ENCODE assay signal across 8 cellular contexts in the genomic region with DNA sequence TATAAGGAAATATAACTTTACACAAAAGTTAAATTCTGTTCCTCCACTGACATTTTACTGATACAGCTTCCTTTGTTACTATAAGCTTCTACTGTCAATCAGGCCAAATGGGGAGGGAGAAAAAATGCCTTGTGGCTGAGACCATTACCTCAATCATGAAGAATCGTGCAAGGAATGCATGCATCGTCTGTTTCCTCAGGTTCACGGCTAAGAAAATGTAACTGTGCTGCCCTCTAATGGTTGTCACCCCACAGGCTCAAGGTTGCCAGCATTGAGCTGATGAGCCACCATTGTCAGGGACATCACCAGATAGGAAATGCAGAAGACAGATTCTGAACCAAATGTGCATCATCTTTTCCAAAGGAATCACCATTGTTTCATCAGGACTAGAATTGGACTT.
DNase-seq lines count a peak whose midpoint lies in the region; ATAC-seq, FAIRE-seq and TF ChIP-seq lines count a peak whose summit lies in the region.

No MANE protein-coding gene starts in this region.

- H3K4me2 ChIP-seq in A549 (no peak overlapping the region), H1 (ENCODE audit: insufficient read depth in 1 of 2, low read depth in 2 of 2, low read length in 2 of 2) (no peak overlapping the region)

- no peak overlapping the region for H2BK20ac ChIP-seq in H1 (ENCODE audit: low read length)

- no peak overlapping the region for H2AK5ac ChIP-seq in H1 (ENCODE audit: low read depth, low read length)

- TF ChIP-seq EP300 in A549 (IDR thresholded peaks at IDR 0.05) (no peak), H1 (IDR thresholded peaks at IDR 0.05; ENCODE audit: borderline replicate concordance in 1 of 2, low read depth in 2 of 2, low read length in 2 of 2) (no peak)

- no peak overlapping the region for H3K4me3 ChIP-seq in A549
- H3K4me3 ChIP-seq in H1 (ENCODE audit: extremely low read depth in 1 of 4, insufficient read depth in 2 of 4, low read depth in 3 of 4, low read length in 4 of 4): no peak overlapping the region
- H3K4me3 ChIP-seq in CD8-positive, alpha-beta memory T cell (ENCODE audit: low read length): no peak overlapping the region

- no peaks in the 10 kb centered on the region for H3K27me3 Mint-ChIP-seq in neural crest cell (ENCODE audit: low read depth)
- no peaks in the 10 kb centered on the region for H3K27me3 Mint-ChIP-seq in activated T-helper 17 cell treated with anti-CD3 and anti-CD28 coated beads, Interleukin-2, amount 50 U/mL, for 72 hours
- no peaks in the 10 kb centered on the region for H3K27me3 Mint-ChIP-seq in CD8-positive, alpha-beta memory T cell

- no peaks in the 10 kb centered on the region for H3K4me1 ChIP-seq in A549
- no peaks in the 10 kb centered on the region; a peak in 2 of 7 replicates for H3K4me1 ChIP-seq in H1 (replicated peaks in 1 of 4; ENCODE audit: control insufficient read depth in 3 of 4, insufficient read depth in 4 of 4, low read length in 3 of 4)
- no peaks in the 10 kb centered on the region for H3K4me1 ChIP-seq in CD8-positive, alpha-beta memory T cell (ENCODE audit: insufficient read depth, low read length)

- H3K4ac ChIP-seq in H1 (replicated peaks; ENCODE audit: insufficient read length, low read depth, low read length): no peak overlapping the region

- H2BK12ac ChIP-seq in H1 (ENCODE audit: low read depth, low read length): no peak overlapping the region

- H4K5ac ChIP-seq in H1 (ENCODE audit: insufficient read length, low read depth, low read length): no peak overlapping the region

- H3K4me3 Mint-ChIP-seq in neural crest cell: no peak overlapping the region
- no peak overlapping the region for H3K4me3 Mint-ChIP-seq in activated T-helper 17 cell treated with anti-CD3 and anti-CD28 coated beads, Interleukin-2, amount 50 U/mL, for 72 hours
- no peak overlapping the region for H3K4me3 Mint-ChIP-seq in CD8-positive, alpha-beta memory T cell

- peak in 1 of 2 experiments; percentile 26 for DNase-seq in A549 (ENCODE audit: low read depth in 1 of 2, low spot score in 1 of 2)
- peak; percentile 89 for DNase-seq in NCI-H82 (lab: John Stamatoyannopoulos, UW)
- peak; percentile 64 to 67 for DNase-seq in H1 (ENCODE audit: low read depth in 1 of 2, low spot score in 2 of 2)
- DNase-seq in neural crest cell (ENCODE audit: low read depth, low spot score): peak; percentile 53
- no peak for DNase-seq in activated effector memory CD4-positive, alpha-beta T cell treated with Interleukin-2 at 50 U/mL for 16 hours
- no peak for DNase-seq in CD8-positive, alpha-beta memory T cell

- no peaks in the 10 kb centered on the region for H3K9me3 ChIP-seq in A549
- no peaks in the 10 kb centered on the region for H3K9me3 ChIP-seq in H1 (ENCODE audit: insufficient read depth in 2 of 2, low read depth in 1 of 2, low read length in 1 of 2)
- no peaks in the 10 kb centered on the region for H3K9me3 ChIP-seq in CD8-positive, alpha-beta memory T cell (ENCODE audit: low read length)

- POLR2A ChIA-PET in A549 (lab: Yijun Ruan, JAX): no interaction called here
- POLR2A ChIA-PET in H1 (lab: Charles Lee; ENCODE audit: partially characterized antibody): interaction anchor here (1.2 kb wide), 1 partner anchor 145 kb away, joined by 4 read pairs; no protein-coding TSS in a partner anchor
- POLR2A ChIA-PET in CD8-positive, alpha-beta memory T cell (lab: Charles Lee): no interaction called here

- no peak overlapping the region for H2AFZ ChIP-seq in H1 (ENCODE audit: low read length)

- no peak overlapping the region for H3K56ac ChIP-seq in H1 (replicated peaks; ENCODE audit: insufficient read length, low read depth, low read length)

- H3K79me1 ChIP-seq in H1 (ENCODE audit: low read depth, low read length): no peaks in the 10 kb centered on the region

- H3K18ac ChIP-seq in H1 (ENCODE audit: extremely low read depth, low read length): no peak overlapping the region

- H3K4me1 Mint-ChIP-seq in neural crest cell: peaks cover 25% of the 10 kb centered on the region
- H3K4me1 Mint-ChIP-seq in activated T-helper 17 cell treated with anti-CD3 and anti-CD28 coated beads, Interleukin-2, amount 50 U/mL, for 72 hours: no peaks in the 10 kb centered on the region
- no peaks in the 10 kb centered on the region for H3K4me1 Mint-ChIP-seq in CD8-positive, alpha-beta memory T cell

- peak in 1 of 2 experiments; percentile 32; a peak in 3 of 5 replicates for TF ChIP-seq RAD21 in A549 (conservative IDR thresholded peaks at IDR 0.05 in 1 of 2, IDR thresholded peaks at IDR 0.05 in 1 of 2)
- peak; percentile 96 to 97 for TF ChIP-seq RAD21 in H1 (IDR thresholded peaks at IDR 0.05 in 1 of 2, conservative IDR thresholded peaks at IDR 0.05 in 1 of 2; ENCODE audit: low read depth in 2 of 2, low read length in 2 of 2)

- peak; percentile 16; the same call in 2 of the 3 replicates for TF ChIP-seq CTCF in A549 (IDR thresholded peaks at IDR 0.05)
- peak; percentile 66 to 98 (median 89) for TF ChIP-seq CTCF in H1 (IDR thresholded peaks at IDR 0.05; ENCODE audit: control extremely low read depth in 1 of 3, insufficient read depth in 1 of 3, low read depth in 1 of 3, low read length in 3 of 3)
- peak; percentile 77 for TF ChIP-seq CTCF in neural crest cell (conservative IDR thresholded peaks at IDR 0.05)

- H3K23me2 ChIP-seq in H1 (ENCODE audit: low read depth, low read length): no peaks in the 10 kb centered on the region; the same call in 1 of the 2 replicates

- no peak overlapping the region for H4K8ac ChIP-seq in H1 (ENCODE audit: extremely low read depth, insufficient read depth, low read length)

- H3K36me3 ChIP-seq in H1 (ENCODE audit: control insufficient read depth in 2 of 4, insufficient read depth in 4 of 4, low read length in 3 of 4): no peaks in the 10 kb centered on the region
- H3K36me3 ChIP-seq in CD8-positive, alpha-beta memory T cell (ENCODE audit: insufficient read depth, low read length): no peaks in the 10 kb centered on the region

- no peaks in the 10 kb centered on the region for H4K20me1 ChIP-seq in H1 (replicated peaks in 1 of 2; ENCODE audit: control insufficient read depth in 1 of 2, insufficient read depth in 2 of 2, low read length in 2 of 2)

- H3K27ac Mint-ChIP-seq in neural crest cell (ENCODE audit: unreplicated experiment): no peak overlapping the region
- H3K27ac Mint-ChIP-seq in activated T-helper 17 cell treated with anti-CD3 and anti-CD28 coated beads, Interleukin-2, amount 50 U/mL, for 72 hours: no peak overlapping the region
- H3K27ac Mint-ChIP-seq in CD8-positive, alpha-beta memory T cell: no peak overlapping the region

- H2BK15ac ChIP-seq in H1 (ENCODE audit: low read length): no peak overlapping the region

- H3K27ac ChIP-seq in A549 (no peak overlapping the region), H1 (ENCODE audit: low read depth, low read length) (no peak overlapping the region)
- H3K27ac ChIP-seq in CD8-positive, alpha-beta memory T cell (ENCODE audit: low read depth, low read length): no peak overlapping the region

- H3K79me2 ChIP-seq in H1 (ENCODE audit: control insufficient read depth in 1 of 2, insufficient read depth in 2 of 2, low read length in 2 of 2): no peaks in the 10 kb centered on the region

- no peaks in the 10 kb centered on the region for H3K27me3 ChIP-seq in H1 (replicated peaks in 1 of 4; ENCODE audit: control insufficient read depth in 3 of 4, extremely low read depth in 1 of 4, insufficient read depth in 3 of 4, low read length in 3 of 4)
- H3K27me3 ChIP-seq in CD8-positive, alpha-beta memory T cell (ENCODE audit: insufficient read depth, low read length, poor library complexity, severe bottlenecking): no peaks in the 10 kb centered on the region

- H4K91ac ChIP-seq in H1 (replicated peaks; ENCODE audit: insufficient read length, low read length): no peak overlapping the region

- no peak overlapping the region for H2BK120ac ChIP-seq in H1 (replicated peaks; ENCODE audit: low read depth, low read length)

- no peak for FAIRE-seq in A549 (lab: Jason Lieb, UNC)
- FAIRE-seq in H1 (lab: Jason Lieb, UNC): peak; percentile 99

- H3K36me3 Mint-ChIP-seq in neural crest cell (ENCODE audit: low read depth): no peaks in the 10 kb centered on the region
- H3K36me3 Mint-ChIP-seq in activated T-helper 17 cell treated with anti-CD3 and anti-CD28 coated beads, Interleukin-2, amount 50 U/mL, for 72 hours (ENCODE audit: low read depth): no peaks in the 10 kb centered on the region
- H3K36me3 Mint-ChIP-seq in CD8-positive, alpha-beta memory T cell: no peaks in the 10 kb centered on the region

- no peak overlapping the region for H3K23ac ChIP-seq in H1 (ENCODE audit: insufficient read length)

- H3K9ac ChIP-seq in H1 (replicated peaks in 1 of 4; ENCODE audit: extremely low read depth in 1 of 4, low read depth in 3 of 4, low read length in 3 of 4): no peak overlapping the region

- no peak overlapping the region for H2BK5ac ChIP-seq in H1 (ENCODE audit: low read depth, low read length)

- ATAC-seq in A549 (peak in 1 of 2 experiments; percentile 66; a peak in 3 of 6 replicates), GM21786 (IDR thresholded peaks at IDR 0.05; ENCODE audit: unreplicated experiment) (peak; percentile 47)
- ATAC-seq in activated T-helper 17 cell treated with anti-CD3 and anti-CD28 coated beads, Interleukin-2, amount 50 U/mL, for 72 hours (replicated peaks): no peak

- peaks cover 9% of the 10 kb centered on the region for H3K9me3 Mint-ChIP-seq in neural crest cell
- peaks cover 29% of the 10 kb centered on the region for H3K9me3 Mint-ChIP-seq in activated T-helper 17 cell treated with anti-CD3 and anti-CD28 coated beads, Interleukin-2, amount 50 U/mL, for 72 hours
- H3K9me3 Mint-ChIP-seq in CD8-positive, alpha-beta memory T cell: peaks cover 0 to 19% (median 7%) of the 10 kb centered on the region in 5 donors

- CTCF ChIA-PET in A549 (lab: Yijun Ruan, JAX): interaction anchor here (0.6 to 1.0 kb wide), 2 partner anchors 22 to 69 kb away, joined by 3 read pairs; no protein-coding TSS in a partner anchor
- CTCF ChIA-PET in H1 (lab: Charles Lee; ENCODE audit: partially characterized antibody): interaction anchor here (0.6 to 11.5 kb wide), 34 partner anchors 9 to 557 kb away, joined by 3 to 194 read pairs (median 5); no protein-coding TSS in a partner anchor
- CTCF ChIA-PET in CD8-positive, alpha-beta memory T cell (lab: Charles Lee): no interaction called here

- TF ChIP-seq POLR2A in A549 (IDR thresholded peaks at IDR 0.05; ENCODE audit: low read length): no peak
- TF ChIP-seq POLR2A in H1 (IDR thresholded peaks at IDR 0.05; ENCODE audit: control extremely low read depth in 1 of 2, low read depth in 2 of 2, low read length in 2 of 2): no peak

- H3K14ac ChIP-seq in H1 (ENCODE audit: insufficient read length): no peak overlapping the region

- WGBS in A549 (ENCODE audit: missing lambda C conversion rate): 3% methylated on average over 3 of the region's 3 CpGs
- 16% methylated on average over 3 of the region's 3 CpGs; no CpG with 5 or more reads in 1 of the 2 experiments for WGBS in H1 (ENCODE audit: extremely low coverage in 1 of 2, insufficient coverage in 1 of 2, insufficient read length in 1 of 2, insufficient replicate concordance in 2 of 2, low coverage in 1 of 2, low lambda C conversion rate in 2 of 2, missing lambda C conversion rate in 1 of 2), 2 experiments

TF ChIP-seq in A549, 52 proteins besides CTCF, POLR2A, EP300 and RAD21 (continues in another document):
- TF ChIP-seq MAFK (IDR thresholded peaks at IDR 0.05; ENCODE audit: partially characterized antibody): no peak

TF ChIP-seq in H1, 55 proteins besides CTCF, POLR2A, EP300 and RAD21 (continues in another document):
- no peak for TF ChIP-seq RNF2 (IDR thresholded peaks at IDR 0.05; ENCODE audit: borderline replicate concordance, low read depth, low read length, missing control alignments, poor library complexity, severe bottlenecking)

Comparison
In these comparisons a context has a peak if more than half of its experiments do, and no peak if none do; other contexts are left out.
1. DNase-seq: peak in NCI-H82 (single experiment), H1 (2 of 2) and neural crest cell (single experiment); none in activated effector memory CD4-positive, alpha-beta T cell treated with Interleukin-2 at 50 U/mL for 16 hours (single experiment) and CD8-positive, alpha-beta memory T cell (0 of 5).
2. CTCF ChIP-seq: peak in every context shown above with its lines; median percentile 89 in H1; 77 in neural crest cell; 16 in A549.
3. Of the 18 proteins assayed by ChIP-seq in both H1 and A549: peak only in H1: JUN and MAX; only in A549: none; in both: CTCF; in neither: 14; mixed calls (peak in some experiments, not most) for 1.